In genomic region chr10:46486459-46486858, GRCh38 we compare ENCODE assay signal across 15 cellular contexts. TPM values are rescaled to one million over a fixed set of nuclear protein-coding genes. Genes with fewer than 3 reads are reported as not detected.
"Had no signal": no experiment of that assay in that cellular context is flagged by ENCODE, and none has a peak within 500 bp of the region (broad histone marks: within the 10 kb centered on the region; RNA-seq: fewer than 3 reads in every experiment).

No MANE protein-coding gene starts in this region.

RNA-seq across cellular contexts. Expression of gene NPY4R, which starts 20.7 kb away (rescaled TPM):
- total RNA-seq: activated naive CD4-positive, alpha-beta T cell treated with anti-CD3 and anti-CD28 coated beads for 36 hours; activated naive CD4-positive, alpha-beta T cell treated with anti-CD3 and anti-CD28 coated beads, Interleukin-2, amount 50 U/mL, for 72 hours; activated naive CD8-positive, alpha-beta T cell treated with anti-CD3 and anti-CD28 coated beads for 36 hours; activated naive CD8-positive, alpha-beta T cell treated with anti-CD3 and anti-CD28 coated beads, Interleukin-2, amount 10 ng/mL, durations not matched to agents 7 days and 5 days; activated T-cell treated with anti-CD3 and anti-CD28 coated beads, Interleukin-2, amount 50 U/mL, for 4 hours; activated T-cell treated with anti-CD3 and anti-CD28 coated beads, Interleukin-2, amount 50 U/mL, for 72 hours; activated T-helper 1 cell treated with anti-CD3 and anti-CD28 coated beads, Interleukin-12 subunit alpha, Interleukin-12 subunit beta, Interleukin-2, Interleukin-4 antibody, amounts not matched to agents 30 ng/mL and 10 ng/mL and 1 ng/mL, durations not matched to agents 14 hours and 24 hours and 36 hours; activated T-helper 17 cell treated with anti-CD3 and anti-CD28 coated beads, Interleukin-2, amount 50 U/mL, for 72 hours; activated T-helper 2 cell treated with anti-CD3 and anti-CD28 coated beads, Interferon-gamma antibody, Interleukin-2, Interleukin-4, amounts not matched to agents 10 μg/mL and 5 μg/mL and 100 μg/mL, durations not matched to agents 14 hours and 24 hours and 36 hours; aorta; ascending aorta; body of pancreas; breast epithelium; bronchial epithelial cell; cardiac septum had no signal
- polyA plus RNA-seq: aorta had no signal
